16 cellular contexts compared by ENCODE assay signal in the genomic region with DNA sequence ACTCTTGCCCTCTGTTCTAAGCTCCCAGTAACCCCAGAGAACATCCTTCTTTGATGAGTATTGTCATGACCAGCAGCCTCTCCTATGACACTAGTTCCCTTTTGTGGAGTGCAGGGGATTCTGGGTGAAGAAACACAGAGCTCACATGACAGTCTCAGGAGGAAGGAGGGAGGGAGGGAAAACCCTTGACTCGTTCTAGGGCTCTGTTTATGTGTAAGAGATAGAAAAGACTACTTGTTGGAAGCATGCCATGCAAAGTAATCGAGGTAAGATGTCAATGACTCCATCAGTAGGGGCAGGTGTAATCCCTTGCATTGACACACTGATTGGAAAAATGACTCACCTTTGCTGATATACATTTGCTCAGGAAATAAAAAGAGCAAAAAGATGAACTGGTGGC.
DNase-seq lines count a peak whose midpoint lies in the region; ATAC-seq and TF ChIP-seq lines count a peak whose summit lies in the region.
"Had no signal": no experiment of that assay in that cellular context is flagged by ENCODE, and none has a peak within 500 bp of the region (broad histone marks: within the 10 kb centered on the region; RNA-seq: fewer than 3 reads in every experiment).

No MANE protein-coding gene starts in this region.

- peaks cover 37% of the 10 kb centered on the region for H3K4me1 Mint-ChIP-seq in chondrocyte (ENCODE audit: low read depth)
- H3K4me1 Mint-ChIP-seq: CD4-positive, CD25-positive, alpha-beta regulatory T cell had no signal

- in situ Hi-C loops in KBM-7 (cut with MboI; ENCODE audit: low pct_unique_long_range_greater_than_20kb, low sequenced_read_pairs) = no loop called here

- H3K27ac Mint-ChIP-seq in chondrocyte (ENCODE audit: unreplicated experiment) = no peak overlapping the region
- H3K27ac Mint-ChIP-seq: activated T-helper 1 cell treated with anti-CD3 and anti-CD28 coated beads, Interleukin-12 subunit alpha, Interleukin-12 subunit beta, Interleukin-2, Interleukin-4 antibody, amounts not matched to agents 30 ng/mL and 10 ng/mL and 1 ng/mL, durations not matched to agents 14 hours and 24 hours and 36 hours; CD4-positive, CD25-positive, alpha-beta regulatory T cell; effector memory CD8-positive, alpha-beta T cell had no signal

- H3K36me3 ChIP-seq in DND-41 (ENCODE audit: insufficient read depth, low read length) (no peaks in the 10 kb centered on the region), OCI-LY3 (replicated peaks; ENCODE audit: low read depth, low read length) (no peaks in the 10 kb centered on the region), left lung (no peaks in the 10 kb centered on the region)
- H3K36me3 ChIP-seq: neutrophil had no signal

- no peaks in the 10 kb centered on the region for H3K27me3 Mint-ChIP-seq in chondrocyte (ENCODE audit: low read depth)

- TF ChIP-seq CTCF in DND-41 (IDR thresholded peaks at IDR 0.05; ENCODE audit: borderline replicate concordance, extremely low read depth, low read length, poor library complexity, severe bottlenecking) = no peak
- no peak for TF ChIP-seq CTCF in OCI-LY3 (IDR thresholded peaks at IDR 0.05; ENCODE audit: low read depth, low read length)
- no peak for TF ChIP-seq CTCF in left lung (IDR thresholded peaks at IDR 0.05)
- TF ChIP-seq CTCF in chondrocyte (IDR thresholded peaks at IDR 0.05) = no peak

- H3K9me3 Mint-ChIP-seq in chondrocyte (ENCODE audit: low read depth) = no peaks in the 10 kb centered on the region
- H3K9me3 Mint-ChIP-seq: activated T-helper 1 cell treated with anti-CD3 and anti-CD28 coated beads, Interleukin-12 subunit alpha, Interleukin-12 subunit beta, Interleukin-2, Interleukin-4 antibody, amounts not matched to agents 30 ng/mL and 10 ng/mL and 1 ng/mL, durations not matched to agents 14 hours and 24 hours and 36 hours; CD4-positive, CD25-positive, alpha-beta regulatory T cell; effector memory CD8-positive, alpha-beta T cell had no signal

- intact Hi-C loops in left lung (cut with DNase I) = no loop called here

- no peak overlapping the region for H3K4me3 Mint-ChIP-seq in chondrocyte (ENCODE audit: unreplicated experiment)
- H3K4me3 Mint-ChIP-seq: activated T-helper 1 cell treated with anti-CD3 and anti-CD28 coated beads, Interleukin-12 subunit alpha, Interleukin-12 subunit beta, Interleukin-2, Interleukin-4 antibody, amounts not matched to agents 30 ng/mL and 10 ng/mL and 1 ng/mL, durations not matched to agents 14 hours and 24 hours and 36 hours; CD4-positive, CD25-positive, alpha-beta regulatory T cell; effector memory CD8-positive, alpha-beta T cell had no signal

- H3K4me2 ChIP-seq in DND-41 (ENCODE audit: insufficient read depth, low read length) = no peak overlapping the region
- peak overlapping the region; percentile 22 for H3K4me2 ChIP-seq in OCI-LY3 (ENCODE audit: low read length)

- no peaks in the 10 kb centered on the region for H3K9me3 ChIP-seq in DND-41 (ENCODE audit: insufficient read depth, low read length, severe bottlenecking)
- H3K9me3 ChIP-seq in OCI-LY3 (ENCODE audit: insufficient read depth, low read length) = no peaks in the 10 kb centered on the region
- H3K9me3 ChIP-seq in left lung = no peaks in the 10 kb centered on the region
- H3K9me3 ChIP-seq: neutrophil had no signal

- DNase-seq in DND-41 (no peak), left lung (no peak), KBM-7 (no peak), chondrocyte (ENCODE audit: low spot score) (no peak)
- DNase-seq: CD4-positive, CD25-positive, alpha-beta regulatory T cell; effector memory CD8-positive, alpha-beta T cell; left cardiac atrium; NCI-H524 treated with DMSO at 0.1 percent for 48 hours; Right ventricle myocardium superior had no signal

- H3K27me3 ChIP-seq in DND-41 (ENCODE audit: insufficient read depth, low read length, poor library complexity) (no peaks in the 10 kb centered on the region), OCI-LY3 (ENCODE audit: low read depth, low read length) (no peaks in the 10 kb centered on the region), left lung (no peaks in the 10 kb centered on the region)
- H3K27me3 ChIP-seq: neutrophil had no signal

- H3K4me1 ChIP-seq in DND-41 (ENCODE audit: insufficient read depth, low read length) (no peaks in the 10 kb centered on the region), OCI-LY3 (ENCODE audit: low read length) (peaks cover 20% of the 10 kb centered on the region), left lung (no peaks in the 10 kb centered on the region)

- H3K27ac ChIP-seq in DND-41 (ENCODE audit: low read length) (no peak overlapping the region), OCI-LY3 (ENCODE audit: low read length) (no peak overlapping the region), left lung (peak overlapping the region in 1 of 2 donors; percentile 20)
- H3K27ac ChIP-seq: neutrophil, VCaP had no signal

- H4K20me1 ChIP-seq in DND-41 (ENCODE audit: insufficient read depth, low read length) = no peaks in the 10 kb centered on the region
- no peaks in the 10 kb centered on the region for H4K20me1 ChIP-seq in OCI-LY3 (ENCODE audit: insufficient read depth, low read length)

- H3K36me3 Mint-ChIP-seq in chondrocyte (ENCODE audit: low read depth) = no peaks in the 10 kb centered on the region
- H3K36me3 Mint-ChIP-seq: CD4-positive, CD25-positive, alpha-beta regulatory T cell had no signal

- peak overlapping the region; percentile 56 for H2AFZ ChIP-seq in DND-41 (ENCODE audit: low read depth, low read length)
- H2AFZ ChIP-seq in OCI-LY3 (ENCODE audit: low read depth, low read length) = peak overlapping the region; percentile 63; the same call in 1 of the 2 replicates

- H3K9ac ChIP-seq in DND-41 (ENCODE audit: low read depth, low read length) = no peak overlapping the region
- no peak overlapping the region for H3K9ac ChIP-seq in OCI-LY3 (ENCODE audit: low read length)

- ATAC-seq in DND-41 (ENCODE audit: insufficient read depth, low read depth) (peak; percentile 44; the same call in 1 of the 3 replicates), GM21717 (IDR thresholded peaks at IDR 0.05; ENCODE audit: unreplicated experiment) (peak; percentile 46), left lung (peak; percentile 70), GM19397 (IDR thresholded peaks at IDR 0.05; ENCODE audit: unreplicated experiment) (no peak), GM19455 (IDR thresholded peaks at IDR 0.05; ENCODE audit: unreplicated experiment) (no peak)
- ATAC-seq: effector memory CD8-positive, alpha-beta T cell had no signal

- H3K79me2 ChIP-seq in DND-41 (ENCODE audit: insufficient read depth, low read length) (no peaks in the 10 kb centered on the region), OCI-LY3 (ENCODE audit: low read length) (no peaks in the 10 kb centered on the region)

- H3K4me3 ChIP-seq in DND-41 (ENCODE audit: low read depth in 1 of 2, low read length in 2 of 2) (no peak overlapping the region), OCI-LY3 (ENCODE audit: low read length) (no peak overlapping the region), left lung (no peak overlapping the region)

Comparison
In these comparisons a context has a peak if more than half of its experiments do, and no peak if none do; other contexts are left out.
1. ATAC-seq: peak in DND-41 (single experiment), GM21717 (single experiment) and left lung (single experiment); none in GM19397 (single experiment) and GM19455 (single experiment).